In the genomic region with DNA sequence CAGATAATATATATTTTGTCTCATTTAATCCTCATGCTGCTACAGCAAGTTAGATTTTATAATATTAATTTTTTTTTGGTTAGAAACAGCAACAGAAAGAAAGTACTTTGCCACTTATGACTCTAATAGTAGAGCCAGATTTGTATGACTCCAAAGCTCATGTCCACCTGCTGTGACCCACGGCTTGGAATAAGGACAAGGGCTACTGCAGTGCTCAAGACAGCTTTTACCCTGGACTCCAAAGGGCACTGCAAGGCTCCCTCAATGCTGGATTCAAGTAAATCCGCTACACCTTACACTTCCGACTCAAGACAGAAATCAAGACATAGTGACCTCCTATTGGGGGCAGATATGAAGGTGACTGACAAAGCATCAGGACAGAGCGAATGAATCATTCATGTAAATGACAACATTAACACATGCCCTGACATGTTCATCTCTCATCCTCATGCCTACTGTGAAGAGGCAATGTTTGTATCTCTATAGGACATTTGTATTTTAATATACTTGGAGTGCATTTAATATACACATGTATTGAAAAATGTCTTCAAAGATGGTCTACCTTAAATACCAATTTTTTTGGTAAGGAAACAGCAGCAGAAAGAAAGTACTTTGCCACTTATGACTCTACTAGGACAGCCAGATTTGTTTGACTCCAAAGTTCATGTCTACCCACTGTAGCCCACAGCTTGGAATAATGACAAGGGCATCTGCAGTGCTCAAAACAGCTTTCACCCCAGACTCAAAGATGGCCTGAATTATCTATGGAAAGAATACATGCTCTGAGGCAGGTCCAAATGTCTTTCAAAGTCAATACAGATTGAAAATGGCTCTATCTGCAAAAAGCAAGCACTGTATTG, we compare ENCODE assay signal across 20 cellular contexts.
A peak's percentile ranks its signal among the peaks of the same experiment; 100 is the strongest.
DNase-seq lines count a peak whose midpoint lies in the region; ATAC-seq and TF ChIP-seq lines count a peak whose summit lies in the region.
"Had no signal": no experiment of that assay in that cellular context is flagged by ENCODE, and none has a peak within 500 bp of the region (broad histone marks: within the 10 kb centered on the region; RNA-seq: fewer than 3 reads in every experiment).

No MANE protein-coding gene starts in this region.

- H3K4me1 Mint-ChIP-seq in CD8-positive, alpha-beta memory T cell = no peaks in the 10 kb centered on the region
- H3K4me1 Mint-ChIP-seq: CD4-positive, CD25-positive, alpha-beta regulatory T cell had no signal

- peak overlapping the region; percentile 23 for H3K27ac ChIP-seq in hepatocyte
- no peak overlapping the region for H3K27ac ChIP-seq in trophoblast cell (ENCODE audit: low read depth, low read length)
- H3K27ac ChIP-seq in Karpas-422 (ENCODE audit: low read length) = no peak overlapping the region
- H3K27ac ChIP-seq in CD8-positive, alpha-beta memory T cell (ENCODE audit: low read depth, low read length) = no peak overlapping the region
- H3K27ac ChIP-seq: RWPE1, SJSA1 had no signal

- no peak for TF ChIP-seq CTCF in hepatocyte (IDR thresholded peaks at IDR 0.05; ENCODE audit: poor library complexity)

- no peaks in the 10 kb centered on the region for H3K36me3 ChIP-seq in hepatocyte (replicated peaks; ENCODE audit: insufficient read depth, low read depth)
- H3K36me3 ChIP-seq in trophoblast cell (ENCODE audit: control insufficient read depth in 1 of 2, insufficient read depth in 2 of 2, low read length in 2 of 2) = no peaks in the 10 kb centered on the region
- no peaks in the 10 kb centered on the region for H3K36me3 ChIP-seq in Karpas-422 (ENCODE audit: insufficient read depth, low read length)
- H3K36me3 ChIP-seq in CD8-positive, alpha-beta memory T cell (ENCODE audit: insufficient read depth, low read length) = no peaks in the 10 kb centered on the region
- H3K36me3 ChIP-seq: SJSA1 had no signal

- H3K23ac ChIP-seq in trophoblast cell (ENCODE audit: low read length) = no peak overlapping the region

- H3K4me3 ChIP-seq in hepatocyte (no peak overlapping the region), trophoblast cell (ENCODE audit: low read depth, low read length) (no peak overlapping the region), Karpas-422 (ENCODE audit: low read length) (no peak overlapping the region)
- no peak overlapping the region for H3K4me3 ChIP-seq in CD8-positive, alpha-beta memory T cell (ENCODE audit: low read length)
- H3K4me3 ChIP-seq: SJSA1 had no signal

- H4K12ac ChIP-seq in trophoblast cell (ENCODE audit: low read depth, low read length) = no peak overlapping the region

- no peaks in the 10 kb centered on the region for H3K9me2 ChIP-seq in hepatocyte (replicated peaks; ENCODE audit: insufficient read depth)
- H3K9me2 ChIP-seq in Karpas-422 (replicated peaks; ENCODE audit: insufficient read depth, low read length) = no peaks in the 10 kb centered on the region

- no peak overlapping the region for H4K91ac ChIP-seq in trophoblast cell (ENCODE audit: low read depth, low read length)

- H3K27me3 Mint-ChIP-seq in CD8-positive, alpha-beta memory T cell = peaks cover 0 to 2% of the 10 kb centered on the region in 2 donors
- H3K27me3 Mint-ChIP-seq: CD4-positive, CD25-positive, alpha-beta regulatory T cell had no signal

- no peak overlapping the region for H3K27ac Mint-ChIP-seq in CD8-positive, alpha-beta memory T cell
- H3K27ac Mint-ChIP-seq: CD4-positive, CD25-positive, alpha-beta regulatory T cell had no signal

- DNase-seq in NCI-H526 treated with DMSO at 0.1 percent for 48 hours (lab: John Stamatoyannopoulos, UW) (peak; percentile 81), hepatocyte (ENCODE audit: low spot score) (no peak), trophoblast cell (no peak), Karpas-422 (no peak), GOT3 (lab: John Stamatoyannopoulos, UW) (no peak)
- DNase-seq in CD8-positive, alpha-beta memory T cell = no peak
- DNase-seq: ACHN; Calu3; CD4-positive, CD25-positive, alpha-beta regulatory T cell; DMS79; H9; IMR-90; MV-4-11; NCI-H1436; NCI-H2029 treated with DMSO at 0.1 percent for 48 hours; NCI-H524 treated with DMSO at 0.1 percent for 48 hours; NK-92 treated with Interleukin-12 subunit alpha and Interleukin-12 subunit beta, amount 100 ng/mL, for 24 hours had no signal

- H4K20me1 ChIP-seq in hepatocyte (ENCODE audit: insufficient read depth, poor library complexity, severe bottlenecking) = no peaks in the 10 kb centered on the region
- no peaks in the 10 kb centered on the region for H4K20me1 ChIP-seq in Karpas-422 (ENCODE audit: insufficient read depth, low read depth, low read length)

- peaks cover 15% of the 10 kb centered on the region for H3K4me1 ChIP-seq in hepatocyte (ENCODE audit: insufficient read depth)
- H3K4me1 ChIP-seq in trophoblast cell (ENCODE audit: control insufficient read depth in 1 of 2, insufficient read depth in 2 of 2, low read length in 2 of 2) = peaks cover 0 to 2% of the 10 kb centered on the region in 2 experiments
- H3K4me1 ChIP-seq in Karpas-422 (ENCODE audit: low read length) = no peaks in the 10 kb centered on the region
- H3K4me1 ChIP-seq in CD8-positive, alpha-beta memory T cell (ENCODE audit: insufficient read depth, low read length) = no peaks in the 10 kb centered on the region
- H3K4me1 ChIP-seq: SJSA1 had no signal

- H3K27me3 ChIP-seq in hepatocyte (no peaks in the 10 kb centered on the region), trophoblast cell (ENCODE audit: insufficient read depth, low read length) (no peaks in the 10 kb centered on the region), Karpas-422 (ENCODE audit: low read length) (no peaks in the 10 kb centered on the region)
- H3K27me3 ChIP-seq in CD8-positive, alpha-beta memory T cell (ENCODE audit: insufficient read depth, low read length, poor library complexity, severe bottlenecking) = no peaks in the 10 kb centered on the region
- H3K27me3 ChIP-seq: SJSA1 had no signal

- no peak overlapping the region for H2BK120ac ChIP-seq in trophoblast cell (ENCODE audit: insufficient read depth, low read length, poor library complexity)

- CTCF ChIA-PET in CD8-positive, alpha-beta memory T cell (lab: Charles Lee) = interaction anchor here (1.2 kb wide), 1 partner anchor 17 kb away, joined by 3 read pairs; no protein-coding TSS in a partner anchor

- H3K36me3 Mint-ChIP-seq in CD8-positive, alpha-beta memory T cell = no peaks in the 10 kb centered on the region
- H3K36me3 Mint-ChIP-seq: CD4-positive, CD25-positive, alpha-beta regulatory T cell had no signal

- POLR2A ChIA-PET in CD8-positive, alpha-beta memory T cell (lab: Charles Lee) = no interaction called here

- H3K4me2 ChIP-seq in hepatocyte (peak overlapping the region; percentile 24), trophoblast cell (ENCODE audit: low read length) (no peak overlapping the region), Karpas-422 (ENCODE audit: low read depth, low read length, poor library complexity, severe bottlenecking) (no peak overlapping the region)

- H2BK12ac ChIP-seq in trophoblast cell (ENCODE audit: low read length) = peak overlapping the region; percentile 30

- H4K8ac ChIP-seq in trophoblast cell (ENCODE audit: low read depth, low read length) = no peak overlapping the region

- ATAC-seq in HG02610 (IDR thresholded peaks at IDR 0.05; ENCODE audit: unreplicated experiment) = peak; percentile 54

- whole genome bisulfite sequencing in hepatocyte (ENCODE audit: low lambda C conversion rate, missing lambda C conversion rate) = 86% methylated on average over 4 of the region's 4 CpGs
- WGBS in trophoblast cell (ENCODE audit: extremely low coverage, insufficient coverage, insufficient read length) = no CpG with 5 or more reads among the region's 4 CpGs

- no peak overlapping the region for H2AK5ac ChIP-seq in trophoblast cell (ENCODE audit: low read length)

- H3K79me2 ChIP-seq in hepatocyte = no peaks in the 10 kb centered on the region
- H3K79me2 ChIP-seq in trophoblast cell (ENCODE audit: control insufficient read depth, insufficient read depth, low read length, poor library complexity) = no peaks in the 10 kb centered on the region
- no peaks in the 10 kb centered on the region for H3K79me2 ChIP-seq in Karpas-422 (ENCODE audit: low read length)

- H2AFZ ChIP-seq in hepatocyte (no peak overlapping the region), trophoblast cell (ENCODE audit: insufficient read depth, low read length, poor library complexity) (no peak overlapping the region), Karpas-422 (ENCODE audit: low read length) (no peak overlapping the region)

- no peak overlapping the region for H3K4me3 Mint-ChIP-seq in CD8-positive, alpha-beta memory T cell
- H3K4me3 Mint-ChIP-seq: CD4-positive, CD25-positive, alpha-beta regulatory T cell; H9 had no signal

- H3K9me3 Mint-ChIP-seq in CD8-positive, alpha-beta memory T cell = peaks cover 0 to 8% (median 3%) of the 10 kb centered on the region in 5 donors
- H3K9me3 Mint-ChIP-seq: H9 had no signal

- H3K4ac ChIP-seq in trophoblast cell (ENCODE audit: low read depth, low read length) = no peak overlapping the region

- H3K14ac ChIP-seq in trophoblast cell (ENCODE audit: low read length) = no peak overlapping the region

- H3K9me3 ChIP-seq in hepatocyte (ENCODE audit: low read depth) (no peaks in the 10 kb centered on the region), trophoblast cell (ENCODE audit: insufficient read depth, low read depth, low read length) (no peaks in the 10 kb centered on the region), Karpas-422 (ENCODE audit: low read length) (no peaks in the 10 kb centered on the region)
- H3K9me3 ChIP-seq in CD8-positive, alpha-beta memory T cell (ENCODE audit: low read length) = no peaks in the 10 kb centered on the region
- H3K9me3 ChIP-seq: SJSA1 had no signal

- H3K9ac ChIP-seq in trophoblast cell (ENCODE audit: low read length) (no peak overlapping the region), Karpas-422 (ENCODE audit: low read length) (no peak overlapping the region)

- H3K79me1 ChIP-seq in trophoblast cell (ENCODE audit: low read length) = no peaks in the 10 kb centered on the region

- H2BK5ac ChIP-seq in trophoblast cell (ENCODE audit: low read depth, low read length, poor library complexity) = no peak overlapping the region

- H3K18ac ChIP-seq in trophoblast cell (ENCODE audit: low read length) = no peak overlapping the region
